Comparison of ENCODE assay signal across 8 cellular contexts in the genomic region with DNA sequence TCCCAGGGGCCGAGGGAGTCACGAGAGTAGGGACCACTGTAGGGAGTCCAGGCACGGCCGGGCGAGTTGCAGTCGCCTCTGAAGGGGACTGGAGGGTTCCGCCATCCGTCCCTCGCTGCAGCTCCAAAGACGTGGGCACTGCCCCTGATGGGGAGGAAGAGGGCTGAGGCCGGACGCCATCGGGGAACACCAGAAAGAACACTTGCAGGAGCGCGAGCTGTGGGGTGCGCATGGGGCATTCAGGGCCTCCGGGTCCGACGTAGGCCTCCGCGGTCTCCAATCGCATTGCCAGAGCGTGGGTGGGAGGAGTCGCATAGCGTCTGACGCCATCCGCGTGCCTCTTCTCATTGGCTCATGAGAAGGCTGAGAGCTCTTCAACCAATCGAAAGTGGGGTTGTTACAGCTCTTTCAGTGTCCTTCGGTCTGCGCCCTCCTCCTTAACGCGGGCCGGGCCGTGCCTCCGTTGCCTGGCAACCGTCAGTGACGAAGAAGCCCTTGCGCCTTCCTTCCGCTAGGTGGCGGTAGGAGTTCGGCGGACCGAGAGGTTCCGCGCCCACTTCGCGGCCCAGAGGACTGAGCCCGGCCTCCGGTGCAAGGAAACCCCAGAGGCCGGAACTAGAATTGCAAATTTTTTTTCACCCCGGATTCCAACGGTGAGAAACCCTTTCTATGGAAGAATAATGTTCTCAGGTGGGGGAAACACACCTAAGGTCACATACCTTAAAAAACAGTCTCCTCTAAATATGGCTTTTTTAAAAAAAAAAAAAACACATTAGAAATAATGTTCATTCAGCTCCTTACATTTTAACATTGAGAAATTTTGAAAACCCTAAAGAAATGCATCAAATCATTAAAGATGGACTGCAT. TPM values are rescaled to one million over a fixed set of nuclear protein-coding genes. Genes with fewer than 3 reads are reported as not detected.
A peak's percentile ranks its signal among the peaks of the same experiment; 100 is the strongest.
DNase-seq lines count a peak whose midpoint lies in the region; ATAC-seq, FAIRE-seq and TF ChIP-seq lines count a peak whose summit lies in the region.

A gene with protein sequence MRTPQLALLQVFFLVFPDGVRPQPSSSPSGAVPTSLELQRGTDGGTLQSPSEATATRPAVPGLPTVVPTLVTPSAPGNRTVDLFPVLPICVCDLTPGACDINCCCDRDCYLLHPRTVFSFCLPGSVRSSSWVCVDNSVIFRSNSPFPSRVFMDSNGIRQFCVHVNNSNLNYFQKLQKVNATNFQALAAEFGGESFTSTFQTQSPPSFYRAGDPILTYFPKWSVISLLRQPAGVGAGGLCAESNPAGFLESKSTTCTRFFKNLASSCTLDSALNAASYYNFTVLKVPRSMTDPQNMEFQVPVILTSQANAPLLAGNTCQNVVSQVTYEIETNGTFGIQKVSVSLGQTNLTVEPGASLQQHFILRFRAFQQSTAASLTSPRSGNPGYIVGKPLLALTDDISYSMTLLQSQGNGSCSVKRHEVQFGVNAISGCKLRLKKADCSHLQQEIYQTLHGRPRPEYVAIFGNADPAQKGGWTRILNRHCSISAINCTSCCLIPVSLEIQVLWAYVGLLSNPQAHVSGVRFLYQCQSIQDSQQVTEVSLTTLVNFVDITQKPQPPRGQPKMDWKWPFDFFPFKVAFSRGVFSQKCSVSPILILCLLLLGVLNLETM (minus strand): TSS at position 260 of the 867 bp plus-strand sequence. CDS start 28 bp downstream, at position 232.

- peak within 1 kb of the TSS; percentile 100 for H3K4me3 ChIP-seq in OCI-LY3 (ENCODE audit: low read length)
- peak within 1 kb of the TSS; percentile 48 to 83 (median 68) for H3K4me3 ChIP-seq in endothelial cell of umbilical vein (replicated peaks in 1 of 3; ENCODE audit: insufficient read depth in 1 of 3, low read depth in 1 of 3, low read length in 3 of 3)

- intact Hi-C loops in endothelial cell of umbilical vein (cut with micrococcal nuclease): loop anchor here (1.0 to 2.0 kb wide), 12 partner anchors 35 to 323 kb away; a partner anchor contains a TSS

- peak; percentile 98 for ATAC-seq in GM21447 (IDR thresholded peaks at IDR 0.05; ENCODE audit: unreplicated experiment)

- FAIRE-seq in endothelial cell of umbilical vein (lab: Jason Lieb, UNC): peak; percentile 100

- H3K9me3 ChIP-seq in OCI-LY3 (ENCODE audit: insufficient read depth, low read length) (peaks cover 8% of the 10 kb centered on the region; the same call in 1 of the 2 replicates), endothelial cell of umbilical vein (replicated peaks; ENCODE audit: control insufficient read depth, insufficient read depth, low read length) (no peaks in the 10 kb centered on the region)

- no TSS peak for BruUV-seq in endothelial cell of umbilical vein (replicated peaks; lab: Mats Ljungman, UMichigan)

- no peaks in the 10 kb centered on the region for H3K9me1 ChIP-seq in endothelial cell of umbilical vein (replicated peaks; ENCODE audit: control insufficient read depth, extremely low read depth, insufficient read depth, low read length)

- H3K79me2 ChIP-seq in OCI-LY3 (ENCODE audit: low read length) (peaks cover 30% of the 10 kb centered on the region), endothelial cell of umbilical vein (ENCODE audit: control insufficient read depth, insufficient read depth, low read length) (peaks cover 9% of the 10 kb centered on the region)

- POLR2A ChIA-PET in endothelial cell of umbilical vein (lab: Charles Lee): interaction anchor here (0.7 to 2.2 kb wide), 5 partner anchors 48 to 171 kb away, joined by 3 to 8 read pairs (median 5); no protein-coding TSS in a partner anchor

- H3K4me2 ChIP-seq in OCI-LY3 (ENCODE audit: low read length) (peak within 1 kb of the TSS; percentile 95), endothelial cell of umbilical vein (ENCODE audit: insufficient read depth, low read length) (peak within 1 kb of the TSS; percentile 92)

- H3K27ac ChIP-seq in OCI-LY3 (ENCODE audit: low read length) (peak within 1 kb of the TSS; percentile 50), endothelial cell of umbilical vein (ENCODE audit: insufficient read depth, low read depth, low read length) (peak within 1 kb of the TSS; percentile 26)

- H4K20me1 ChIP-seq in OCI-LY3 (ENCODE audit: insufficient read depth, low read length): no peaks in the 10 kb centered on the region
- H4K20me1 ChIP-seq in endothelial cell of umbilical vein (replicated peaks; ENCODE audit: control insufficient read depth, extremely low read depth, insufficient read depth, low read length): no peaks in the 10 kb centered on the region

- H3K27me3 ChIP-seq in OCI-LY3 (ENCODE audit: low read depth, low read length) (no peaks in the 10 kb centered on the region), endothelial cell of umbilical vein (ENCODE audit: control insufficient read depth in 2 of 2, insufficient read depth in 2 of 2, low read length in 2 of 2) (no peaks in the 10 kb centered on the region)

- TF ChIP-seq CTCF in OCI-LY3 (IDR thresholded peaks at IDR 0.05; ENCODE audit: low read depth, low read length) (peak; percentile 89), endothelial cell of umbilical vein (IDR thresholded peaks at IDR 0.05; ENCODE audit: extremely low read depth in 1 of 2, insufficient read depth in 1 of 2, low read depth in 1 of 2, low read length in 2 of 2) (peak; percentile 99 to 100)

- CTCF ChIA-PET in endothelial cell of umbilical vein (lab: Charles Lee): interaction anchor here (0.5 to 7.4 kb wide), 99 partner anchors 10 to 680 kb away, joined by 3 to 758 read pairs (median 6); a partner anchor contains a TSS

- H3K9ac ChIP-seq in OCI-LY3 (ENCODE audit: low read length) (peak within 1 kb of the TSS; percentile 91), endothelial cell of umbilical vein (replicated peaks; ENCODE audit: extremely low read depth, insufficient read depth, low read length) (peak within 1 kb of the TSS; percentile 65)

- TF ChIP-seq POLR2A in endothelial cell of umbilical vein (IDR thresholded peaks at IDR 0.05; ENCODE audit: low read depth, low read length): peak; percentile 67

- H3K4me1 ChIP-seq in OCI-LY3 (ENCODE audit: low read length): peaks cover 46% of the 10 kb centered on the region
- H3K4me1 ChIP-seq in endothelial cell of umbilical vein (ENCODE audit: control insufficient read depth, extremely low read depth, insufficient read depth, low read length): peaks cover 13% of the 10 kb centered on the region

- H3K36me3 ChIP-seq in OCI-LY3 (replicated peaks; ENCODE audit: low read depth, low read length): peaks cover 18% of the 10 kb centered on the region
- peaks cover 0 to 2% of the 10 kb centered on the region in 2 experiments for H3K36me3 ChIP-seq in endothelial cell of umbilical vein (ENCODE audit: control insufficient read depth in 2 of 2, extremely low read depth in 1 of 2, insufficient read depth in 2 of 2, low read length in 2 of 2)

- dilution Hi-C loops in endothelial cell of umbilical vein (cut with MboI; ENCODE audit: extremely low pct_ligation_motif_present, low sequenced_read_pairs): no loop called here

- DNase-seq in DMS 273 (lab: John Stamatoyannopoulos, UW; ENCODE audit: unreplicated experiment): peak; percentile 99
- peak; percentile 89 for DNase-seq in HuH-7 (ENCODE audit: low spot score)
- DNase-seq in activated T-cell treated with anti-CD3 and anti-CD28 coated beads for 1 hour (ENCODE audit: low read depth): peak; percentile 91
- peak; percentile 100 for DNase-seq in endothelial cell of umbilical vein (ENCODE audit: low read depth, low spot score)
- DNase-seq in middle frontal gyrus (ENCODE audit: extremely low spot score, low spot score): peak; percentile 100
- peak; percentile 90 to 91 for DNase-seq in stimulated activated CD8-positive, alpha-beta memory T cell treated with anti-CD3 and anti-CD28 coated beads, Interleukin-4, amount 100 ng/mL, for 1 hour (ENCODE audit: low read depth in 2 of 2, low spot score in 1 of 2)

- peak within 1 kb of the TSS; percentile 89 for H2AFZ ChIP-seq in OCI-LY3 (ENCODE audit: low read depth, low read length)
- peak within 1 kb of the TSS; percentile 87 for H2AFZ ChIP-seq in endothelial cell of umbilical vein (ENCODE audit: low read depth, low read length)

TF ChIP-seq in endothelial cell of umbilical vein, 7 proteins besides CTCF, POLR2A, EP300 and RAD21:
- TF ChIP-seq EZH2 (IDR thresholded peaks at IDR 0.05; ENCODE audit: borderline replicate concordance, low read depth, low read length, severe bottlenecking) (no peak), POLR2AphosphoS5 (IDR thresholded peaks at IDR 0.05; ENCODE audit: insufficient read depth, low read depth, low read length) (peak; percentile 71), MYC (IDR thresholded peaks at IDR 0.05; ENCODE audit: low read depth, low read length) (peak; percentile 33), FOS (IDR thresholded peaks at IDR 0.05; ENCODE audit: borderline replicate concordance, insufficient read depth, low read length) (peak; percentile 21), JUN (IDR thresholded peaks at IDR 0.05; ENCODE audit: borderline replicate concordance, insufficient read depth, insufficient read length, low read depth) (no peak)
- TF ChIP-seq, protein P1, sequence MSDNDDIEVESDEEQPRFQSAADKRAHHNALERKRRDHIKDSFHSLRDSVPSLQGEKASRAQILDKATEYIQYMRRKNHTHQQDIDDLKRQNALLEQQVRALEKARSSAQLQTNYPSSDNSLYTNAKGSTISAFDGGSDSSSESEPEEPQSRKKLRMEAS (IDR thresholded peaks at IDR 0.05; ENCODE audit: insufficient read depth, insufficient read length): peak; percentile 53

RNA-seq across cellular contexts. Expression of the gene that starts here (rescaled TPM):
- total RNA-seq in endothelial cell of umbilical vein: 40.4 and 42.9 TPM in 2 replicates
- polyA plus RNA-seq in endothelial cell of umbilical vein: 52.6 and 55.9 TPM in 2 replicates
- 35.6 and 40.1 TPM in 2 replicates for polyA plus RNA-seq in endothelial cell of umbilical vein (2011; cell fraction: cytosol; rRNA removed)
- 28.6 and 32.8 TPM in 2 replicates for polyA plus RNA-seq in endothelial cell of umbilical vein (2011; cell fraction: nucleus; rRNA removed)
- polyA plus RNA-seq in endothelial cell of umbilical vein (2012): 49.5 and 49.7 TPM in 2 replicates
- polyA minus RNA-seq in endothelial cell of umbilical vein: 42.8 and 56.7 TPM in 2 replicates
- polyA minus RNA-seq in endothelial cell of umbilical vein (2011; cell fraction: cytosol; rRNA and poly(A)+ RNA removed): 29.0 TPM
- 26.6 and 28.6 TPM in 2 replicates for polyA minus RNA-seq in endothelial cell of umbilical vein (2011; cell fraction: nucleus; rRNA and poly(A)+ RNA removed)

Comparison
In these comparisons a context has a peak if more than half of its experiments do, and no peak if none do; other contexts are left out.
1. Peak in every context shown above with its lines: DNase-seq, ATAC-seq, H3K4me3 ChIP-seq and H3K27ac ChIP-seq.